In the genomic region with DNA sequence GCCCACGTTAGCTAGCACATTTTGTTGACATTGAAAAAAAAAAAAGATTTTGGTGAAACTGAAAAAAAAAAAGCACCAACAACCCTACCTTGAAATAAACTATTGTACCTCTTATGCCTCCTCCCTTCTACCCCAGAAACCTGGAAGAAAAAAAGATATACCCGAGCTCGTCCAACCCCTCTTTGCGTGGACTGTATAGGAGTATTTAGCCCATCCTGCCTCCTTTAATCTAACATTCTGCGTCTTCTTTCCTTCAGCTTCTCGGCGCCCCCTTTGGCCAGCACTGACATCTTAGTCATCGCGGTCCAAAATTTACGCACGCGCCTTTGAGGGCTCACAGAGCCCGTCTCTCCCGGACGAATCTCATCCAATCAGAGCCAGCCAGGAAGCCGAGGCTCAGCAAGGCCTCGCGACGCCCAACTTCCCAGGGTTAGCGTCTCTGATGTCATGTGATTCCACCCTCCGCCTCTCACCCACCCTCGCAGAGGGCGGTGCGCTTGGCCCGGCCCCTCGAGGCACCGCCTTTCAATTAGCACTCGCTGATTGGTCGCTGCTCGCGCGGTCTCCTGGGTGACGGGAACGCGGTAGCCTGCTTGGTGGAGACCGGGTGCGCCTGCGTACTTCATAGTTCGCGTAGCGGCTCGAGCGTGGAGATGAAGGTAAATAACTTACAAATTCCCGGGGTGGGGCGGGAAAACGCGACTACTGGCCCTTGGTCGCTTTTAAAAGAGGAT, we compare ENCODE assay signal across 1 cellular context.
TF ChIP-seq lines count a peak whose summit lies in the region.

TSS of gene WDR19 (plus strand) at position 625 of the 734 bp plus-strand sequence. CDS start at position 654, 29 bp downstream.

TF ChIP-seq in A549, 52 proteins besides CTCF, POLR2A, EP300 and RAD21 (continued from another document):
- TF ChIP-seq REST (IDR thresholded peaks at IDR 0.05) (peak; percentile 57; the same call in 1 of the 2 replicates), FOSL2 (IDR thresholded peaks at IDR 0.05) (no peak), FOSL2 (CRISPR knock-in tag; IDR thresholded peaks at IDR 0.05) (peak; percentile 64)
- TF ChIP-seq, protein P1, sequence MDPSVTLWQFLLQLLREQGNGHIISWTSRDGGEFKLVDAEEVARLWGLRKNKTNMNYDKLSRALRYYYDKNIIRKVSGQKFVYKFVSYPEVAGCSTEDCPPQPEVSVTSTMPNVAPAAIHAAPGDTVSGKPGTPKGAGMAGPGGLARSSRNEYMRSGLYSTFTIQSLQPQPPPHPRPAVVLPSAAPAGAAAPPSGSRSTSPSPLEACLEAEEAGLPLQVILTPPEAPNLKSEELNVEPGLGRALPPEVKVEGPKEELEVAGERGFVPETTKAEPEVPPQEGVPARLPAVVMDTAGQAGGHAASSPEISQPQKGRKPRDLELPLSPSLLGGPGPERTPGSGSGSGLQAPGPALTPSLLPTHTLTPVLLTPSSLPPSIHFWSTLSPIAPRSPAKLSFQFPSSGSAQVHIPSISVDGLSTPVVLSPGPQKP (IDR thresholded peaks at IDR 0.05; ENCODE audit: low read depth, low read length) = no peak
